In genomic region chr17:43312011-43312410, GRCh38 we compare ENCODE assay signal across 20 cellular contexts.
DNase-seq lines count a peak whose midpoint lies in the region; ATAC-seq and TF ChIP-seq lines count a peak whose summit lies in the region.
"Had no signal": no experiment of that assay in that cellular context is flagged by ENCODE, and none has a peak within 500 bp of the region (broad histone marks: within the 10 kb centered on the region; RNA-seq: fewer than 3 reads in every experiment).

No MANE protein-coding gene starts in this region.

- H3K27me3 Mint-ChIP-seq in activated naive CD4-positive, alpha-beta T cell treated with anti-CD3 and anti-CD28 coated beads, Interleukin-2, amount 50 U/mL, for 24 hours: no peaks in the 10 kb centered on the region
- no peaks in the 10 kb centered on the region for H3K27me3 Mint-ChIP-seq in activated CD8-positive, alpha-beta memory T cell treated with anti-CD3 and anti-CD28 coated beads, Interleukin-2, amount 10 ng/mL, durations not matched to agents 7 days and 5 days

- H3K9me3 Mint-ChIP-seq in activated naive CD4-positive, alpha-beta T cell treated with anti-CD3 and anti-CD28 coated beads, Interleukin-2, amount 50 U/mL, for 24 hours: no peaks in the 10 kb centered on the region
- H3K9me3 Mint-ChIP-seq in activated naive CD4-positive, alpha-beta T cell treated with anti-CD3 and anti-CD28 coated beads, Interleukin-2, amount 50 U/mL, for 72 hours: no peaks in the 10 kb centered on the region
- no peaks in the 10 kb centered on the region for H3K9me3 Mint-ChIP-seq in activated CD8-positive, alpha-beta memory T cell treated with anti-CD3 and anti-CD28 coated beads, Interleukin-2, amount 10 ng/mL, durations not matched to agents 7 days and 5 days (ENCODE audit: low read depth)
- H3K9me3 Mint-ChIP-seq: CD8-positive, alpha-beta T cell; GM23338 had no signal

- H3K4me3 ChIP-seq in MM.1S (ENCODE audit: low read length) (no peak overlapping the region), A673 (ENCODE audit: low read depth, low read length, poor library complexity, severe bottlenecking) (no peak overlapping the region)
- H3K4me3 ChIP-seq: BLaER1 treated with 17β-estradiol and CSF1 and Interleukin-3, amounts not matched to agents 10 nM and 100 nM; GM23338; HAP-1; MG63; Peyer's patch had no signal

- peaks cover 12% of the 10 kb centered on the region for H3K4me1 Mint-ChIP-seq in activated naive CD4-positive, alpha-beta T cell treated with anti-CD3 and anti-CD28 coated beads, Interleukin-2, amount 50 U/mL, for 24 hours
- H3K4me1 Mint-ChIP-seq in activated CD8-positive, alpha-beta memory T cell treated with anti-CD3 and anti-CD28 coated beads, Interleukin-2, amount 10 ng/mL, durations not matched to agents 7 days and 5 days: peaks cover 13% of the 10 kb centered on the region

- H3K4me2 ChIP-seq in MM.1S (ENCODE audit: low read depth, low read length): no peak overlapping the region
- H3K4me2 ChIP-seq: BLaER1 treated with 17β-estradiol and CSF1 and Interleukin-3, amounts not matched to agents 10 nM and 100 nM; GM23338 had no signal

- H3K4me1 ChIP-seq in MM.1S (ENCODE audit: low read length): no peaks in the 10 kb centered on the region
- no peaks in the 10 kb centered on the region for H3K4me1 ChIP-seq in A673 (ENCODE audit: insufficient read depth, low read length, poor library complexity, severe bottlenecking)
- H3K4me1 ChIP-seq: Peyer's patch had no signal

- no peaks in the 10 kb centered on the region for H3K9me2 ChIP-seq in MM.1S (replicated peaks; ENCODE audit: insufficient read depth, low read length)

- POLR2A ChIA-PET in A673 (lab: Charles Lee; ENCODE audit: low non-redundant PET): no interaction called here

- no peaks in the 10 kb centered on the region for H3K36me3 Mint-ChIP-seq in activated naive CD4-positive, alpha-beta T cell treated with anti-CD3 and anti-CD28 coated beads, Interleukin-2, amount 50 U/mL, for 24 hours
- H3K36me3 Mint-ChIP-seq in activated naive CD4-positive, alpha-beta T cell treated with anti-CD3 and anti-CD28 coated beads, Interleukin-2, amount 50 U/mL, for 72 hours: no peaks in the 10 kb centered on the region
- H3K36me3 Mint-ChIP-seq in activated CD8-positive, alpha-beta memory T cell treated with anti-CD3 and anti-CD28 coated beads, Interleukin-2, amount 10 ng/mL, durations not matched to agents 7 days and 5 days: no peaks in the 10 kb centered on the region
- H3K36me3 Mint-ChIP-seq: CD8-positive, alpha-beta T cell had no signal

- peak overlapping the region; percentile 41 for H3K27ac Mint-ChIP-seq in activated naive CD4-positive, alpha-beta T cell treated with anti-CD3 and anti-CD28 coated beads, Interleukin-2, amount 50 U/mL, for 24 hours
- H3K27ac Mint-ChIP-seq in activated naive CD4-positive, alpha-beta T cell treated with anti-CD3 and anti-CD28 coated beads, Interleukin-2, amount 50 U/mL, for 72 hours: no peak overlapping the region
- no peak overlapping the region for H3K27ac Mint-ChIP-seq in activated CD8-positive, alpha-beta memory T cell treated with anti-CD3 and anti-CD28 coated beads, Interleukin-2, amount 10 ng/mL, durations not matched to agents 7 days and 5 days
- H3K27ac Mint-ChIP-seq: CD8-positive, alpha-beta T cell; GM23338 had no signal

- no peak for DNase-seq in activated naive CD4-positive, alpha-beta T cell treated with anti-CD3 and anti-CD28 coated beads, Interleukin-2, amount 50 U/mL, for 72 hours (ENCODE audit: low spot score in 2 of 2)
- peak; percentile 28 for DNase-seq in activated CD8-positive, alpha-beta memory T cell treated with anti-CD3 and anti-CD28 coated beads, Interleukin-2, amount 10 ng/mL, durations not matched to agents 7 days and 5 days
- DNase-seq in mesenteric fat pad (ENCODE audit: low spot score) (peak; percentile 8), ureter (ENCODE audit: low spot score) (peak; percentile 23), MM.1S (no peak), A673 (ENCODE audit: low spot score) (no peak)
- DNase-seq: ACHN, Calu3, MG63, NCI-H1048, NCI-H1417 treated with DMSO at 0.1 percent for 48 hours, NCI-H187, NCI-H446, NCI-H526 had no signal

- TF ChIP-seq CTCF in MM.1S (IDR thresholded peaks at IDR 0.05; ENCODE audit: low read length) (no peak), A673 (conservative IDR thresholded peaks at IDR 0.05; ENCODE audit: low read depth, low read length) (no peak)

- H3K9ac ChIP-seq in MM.1S (ENCODE audit: low read length): no peak overlapping the region
- H3K9ac ChIP-seq: BLaER1 treated with 17β-estradiol and CSF1 and Interleukin-3, amounts not matched to agents 10 nM and 100 nM had no signal

- H2AFZ ChIP-seq in MM.1S (ENCODE audit: low read length): no peak overlapping the region
- H2AFZ ChIP-seq: GM23338 had no signal

- H4K20me1 ChIP-seq in MM.1S (ENCODE audit: insufficient read depth, low read length): no peaks in the 10 kb centered on the region
- H4K20me1 ChIP-seq: BLaER1 treated with 17β-estradiol and CSF1 and Interleukin-3, amounts not matched to agents 10 nM and 100 nM had no signal

- ATAC-seq in activated naive CD4-positive, alpha-beta T cell treated with anti-CD3 and anti-CD28 coated beads, Interleukin-2, amount 50 U/mL, for 72 hours: no peak
- no peak for ATAC-seq in activated CD8-positive, alpha-beta memory T cell treated with anti-CD3 and anti-CD28 coated beads, Interleukin-2, amount 10 ng/mL, durations not matched to agents 7 days and 5 days
- ATAC-seq: CD8-positive, alpha-beta T cell; GM23338 had no signal

- H3K9me3 ChIP-seq in MM.1S (replicated peaks; ENCODE audit: insufficient read depth, low read length): no peaks in the 10 kb centered on the region
- no peaks in the 10 kb centered on the region for H3K9me3 ChIP-seq in A673 (ENCODE audit: low read depth, low read length, poor library complexity, severe bottlenecking)
- H3K9me3 ChIP-seq: BLaER1 treated with 17β-estradiol and CSF1 and Interleukin-3, amounts not matched to agents 10 nM and 100 nM; HAP-1; MG63; Peyer's patch had no signal

- CTCF ChIA-PET in activated CD8-positive, alpha-beta memory T cell treated with anti-CD3 and anti-CD28 coated beads, Interleukin-2, amount 10 ng/mL, durations not matched to agents 7 days and 5 days (lab: Charles Lee): no interaction called here
- CTCF ChIA-PET in A673 (lab: Charles Lee): no interaction called here

- H3K79me2 ChIP-seq in MM.1S (ENCODE audit: low read length): no peaks in the 10 kb centered on the region

- no TSS peak for BruUV-seq in A673 (replicated peaks; lab: Mats Ljungman, UMichigan)

- intact Hi-C loops in A673 (cut with micrococcal nuclease; ENCODE audit: unreplicated experiment): no loop called here

- 0 out of 2 replicates have a peak, but pooled peaks cover 2% of the 10 kb centered on the region for H3F3A ChIP-seq in MM.1S (ENCODE audit: insufficient read depth, low read length)

- H3K36me3 ChIP-seq in MM.1S (replicated peaks; ENCODE audit: insufficient read depth, low read length) (no peaks in the 10 kb centered on the region), A673 (ENCODE audit: insufficient read depth, low read length, poor library complexity, severe bottlenecking) (no peaks in the 10 kb centered on the region)
- H3K36me3 ChIP-seq: BLaER1 treated with 17β-estradiol and CSF1 and Interleukin-3, amounts not matched to agents 10 nM and 100 nM; HAP-1; MG63; Peyer's patch had no signal

- H3K4me3 Mint-ChIP-seq in activated naive CD4-positive, alpha-beta T cell treated with anti-CD3 and anti-CD28 coated beads, Interleukin-2, amount 50 U/mL, for 24 hours: no peak overlapping the region
- H3K4me3 Mint-ChIP-seq in activated CD8-positive, alpha-beta memory T cell treated with anti-CD3 and anti-CD28 coated beads, Interleukin-2, amount 10 ng/mL, durations not matched to agents 7 days and 5 days: no peak overlapping the region
- H3K4me3 Mint-ChIP-seq: CD8-positive, alpha-beta T cell; GM23338 had no signal

- H3K27ac ChIP-seq in MM.1S (ENCODE audit: low read length) (no peak overlapping the region), A673 (ENCODE audit: low read depth, low read length, poor library complexity, severe bottlenecking) (no peak overlapping the region)
- H3K27ac ChIP-seq: BLaER1 treated with 17β-estradiol and CSF1 and Interleukin-3, amounts not matched to agents 10 nM and 100 nM; Peyer's patch had no signal

- H3K27me3 ChIP-seq in MM.1S (replicated peaks; ENCODE audit: insufficient read depth, low read length) (peaks cover 22% of the 10 kb centered on the region), A673 (replicated peaks; ENCODE audit: insufficient read depth, low read depth, low read length, poor library complexity) (no peaks in the 10 kb centered on the region)
- H3K27me3 ChIP-seq: BLaER1 treated with 17β-estradiol and CSF1 and Interleukin-3, amounts not matched to agents 10 nM and 100 nM; MG63; Peyer's patch had no signal

Comparison
In these comparisons a context has a peak if more than half of its experiments do, and no peak if none do; other contexts are left out.
1. DNase-seq: peak in activated CD8-positive, alpha-beta memory T cell treated with anti-CD3 and anti-CD28 coated beads, Interleukin-2, amount 10 ng/mL, durations not matched to agents 7 days and 5 days (single experiment), mesenteric fat pad (single experiment) and ureter (single experiment); none in activated naive CD4-positive, alpha-beta T cell treated with anti-CD3 and anti-CD28 coated beads, Interleukin-2, amount 50 U/mL, for 72 hours (0 of 2), MM.1S (single experiment) and A673 (single experiment).